In genomic region chr6:40425192-40425919, GRCh38 we compare ENCODE assay signal across 12 cellular contexts.
A peak's percentile ranks its signal among the peaks of the same experiment; 100 is the strongest.
DNase-seq lines count a peak whose midpoint lies in the region; ATAC-seq and TF ChIP-seq lines count a peak whose summit lies in the region.
"Had no signal": no experiment of that assay in that cellular context is flagged by ENCODE, and none has a peak within 500 bp of the region (broad histone marks: within the 10 kb centered on the region; RNA-seq: fewer than 3 reads in every experiment).

No MANE protein-coding gene starts in this region.

- H3K36me3 Mint-ChIP-seq in glutamatergic neuron (ENCODE audit: unreplicated experiment) (no peaks in the 10 kb centered on the region), Calu3 (ENCODE audit: insufficient read depth, unreplicated experiment) (no peaks in the 10 kb centered on the region)

- ATAC-seq in sciatic nerve (peak; percentile 53), GM21723 (IDR thresholded peaks at IDR 0.05; ENCODE audit: unreplicated experiment) (no peak)

- peaks cover 16% of the 10 kb centered on the region for H3K4me1 Mint-ChIP-seq in glutamatergic neuron (ENCODE audit: low read depth, unreplicated experiment)
- no peaks in the 10 kb centered on the region for H3K4me1 Mint-ChIP-seq in Calu3 (ENCODE audit: low read depth, unreplicated experiment)

- BruUV-seq in Calu3 (replicated peaks; lab: Mats Ljungman, UMichigan) = no TSS peak

- CTCF ChIA-PET in Calu3 (lab: Charles Lee) = no interaction called here

- H3K27me3 Mint-ChIP-seq in glutamatergic neuron (ENCODE audit: unreplicated experiment) (peaks cover 3% of the 10 kb centered on the region), Calu3 (ENCODE audit: unreplicated experiment) (peaks cover 86% of the 10 kb centered on the region)

- H3K4me3 Mint-ChIP-seq in glutamatergic neuron (ENCODE audit: unreplicated experiment) (peak overlapping the region; percentile 53), Calu3 (ENCODE audit: low read depth, unreplicated experiment) (no peak overlapping the region)

- H3K9me3 Mint-ChIP-seq in glutamatergic neuron (ENCODE audit: unreplicated experiment) = peaks cover 4% of the 10 kb centered on the region
- no peaks in the 10 kb centered on the region for H3K9me3 Mint-ChIP-seq in Calu3 (ENCODE audit: low read depth, unreplicated experiment)

- peak overlapping the region; percentile 86 for H3K27ac Mint-ChIP-seq in glutamatergic neuron (ENCODE audit: unreplicated experiment)
- H3K27ac Mint-ChIP-seq in Calu3 (ENCODE audit: unreplicated experiment) = no peak overlapping the region

- TF ChIP-seq CTCF in glutamatergic neuron (IDR thresholded peaks at IDR 0.05; ENCODE audit: partially characterized antibody, unreplicated experiment) = no peak
- TF ChIP-seq CTCF in Calu3 (IDR thresholded peaks at IDR 0.05; ENCODE audit: unreplicated experiment) = no peak

- DNase-seq in DMS53 (lab: John Stamatoyannopoulos, UW) = peak; percentile 53
- DNase-seq in DMS53 treated with DMSO at 0.1 percent for 48 hours (lab: John Stamatoyannopoulos, UW; ENCODE audit: unreplicated experiment) = no peak
- peak; percentile 82 for DNase-seq in NCI-H446 treated with DMSO at 0.1 percent for 48 hours (lab: John Stamatoyannopoulos, UW)
- peak; percentile 56 for DNase-seq in glutamatergic neuron
- DNase-seq in sciatic nerve (ENCODE audit: low spot score) = no peak
- no peak for DNase-seq in NOMO-1 treated with DMSO at 0.1 percent for 48 hours (lab: John Stamatoyannopoulos, UW; ENCODE audit: unreplicated experiment)
- DNase-seq in Calu3 = no peak
- DNase-seq: 8988T; activated CD4-positive, CD25-positive, alpha-beta regulatory T cell; NCI-H526; SJCRH30 had no signal

- intact Hi-C loops in sciatic nerve (cut with DNase I) = no loop called here
- intact Hi-C loops in Calu3 (cut with micrococcal nuclease; ENCODE audit: unreplicated experiment) = no loop called here

Comparison
In these comparisons a context has a peak if more than half of its experiments do, and no peak if none do; other contexts are left out.
1. DNase-seq: peak in DMS53 (single experiment), NCI-H446 treated with DMSO at 0.1 percent for 48 hours (single experiment) and glutamatergic neuron (single experiment); none in DMS53 treated with DMSO at 0.1 percent for 48 hours (single experiment), sciatic nerve (single experiment), NOMO-1 treated with DMSO at 0.1 percent for 48 hours (single experiment) and Calu3 (single experiment).